ENCODE assay signal across 12 cellular contexts in the genomic region with DNA sequence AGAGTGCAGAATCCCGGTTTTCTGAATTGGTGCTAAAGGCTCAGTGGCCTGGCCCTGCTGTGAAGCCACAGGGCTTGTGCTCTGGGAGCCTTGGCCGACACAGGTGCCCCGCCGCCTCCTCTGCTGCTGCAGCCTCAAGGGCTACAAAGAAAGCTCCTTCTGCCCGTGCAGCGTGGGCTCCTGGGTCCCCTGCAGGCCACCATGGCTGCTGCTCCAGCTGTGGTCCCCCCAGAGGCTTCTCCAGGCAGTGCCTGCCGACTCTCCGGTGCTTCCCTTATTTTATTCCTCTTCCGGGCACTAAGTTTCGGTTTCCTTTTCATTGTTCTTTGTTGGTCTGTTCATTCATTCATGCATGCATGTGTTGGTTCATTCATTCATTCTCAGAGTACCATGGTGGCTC. TPM values are rescaled to one million over a fixed set of nuclear protein-coding genes. Genes with fewer than 3 reads are reported as not detected.
A peak's percentile ranks its signal among the peaks of the same experiment; 100 is the strongest.
DNase-seq lines count a peak whose midpoint lies in the region; ATAC-seq, FAIRE-seq and TF ChIP-seq lines count a peak whose summit lies in the region.
"Had no signal": no experiment of that assay in that cellular context is flagged by ENCODE, and none has a peak within 500 bp of the region (broad histone marks: within the 10 kb centered on the region; RNA-seq: fewer than 3 reads in every experiment).

No MANE protein-coding gene starts in this region.

- no peaks in the 10 kb centered on the region for H3K23me2 ChIP-seq in H1 (ENCODE audit: low read depth, low read length)

- 81% methylated on average over 10 of the region's 10 CpGs; no CpG with 5 or more reads in 1 of the 2 experiments for WGBS in H1 (ENCODE audit: extremely low coverage in 1 of 2, insufficient coverage in 1 of 2, insufficient read length in 1 of 2, insufficient replicate concordance in 2 of 2, low coverage in 1 of 2, low lambda C conversion rate in 2 of 2, missing lambda C conversion rate in 1 of 2), 2 experiments
- WGBS in transverse colon (ENCODE audit: low coverage in 1 of 2), 2 donors: 55 to 100% methylated on average over 1 to 10 of the region's 10 CpGs
- WGBS in mesendoderm (ENCODE audit: extremely low coverage, insufficient coverage, low lambda C conversion rate): no CpG with 5 or more reads among the region's 10 CpGs

- peaks cover 7 to 89% of the 10 kb centered on the region in 2 experiments; a peak in 3 of 4 replicates for H3K79me2 ChIP-seq in H1 (ENCODE audit: control insufficient read depth in 1 of 2, insufficient read depth in 2 of 2, low read length in 2 of 2)
- peaks cover 26% of the 10 kb centered on the region for H3K79me2 ChIP-seq in mesendoderm (ENCODE audit: control insufficient read depth, insufficient read depth, low read length)

- in situ Hi-C loops in transverse colon (cut with MboI; ENCODE audit: low pct_ligation_motif_present in 1 of 4, low pct_unique_long_range_greater_than_20kb in 1 of 4, low sequenced_read_pairs in 3 of 4): no loop called here

- H2BK12ac ChIP-seq in H1 (ENCODE audit: low read depth, low read length): no peak overlapping the region

- no peak overlapping the region for H2AFZ ChIP-seq in H1 (ENCODE audit: low read length)

- H3K4me3 ChIP-seq in H1 (ENCODE audit: extremely low read depth in 1 of 4, insufficient read depth in 2 of 4, low read depth in 3 of 4, low read length in 4 of 4): no peak overlapping the region
- no peak overlapping the region for H3K4me3 ChIP-seq in transverse colon
- no peak overlapping the region for H3K4me3 ChIP-seq in mesendoderm (ENCODE audit: low read length)

- FAIRE-seq in H1 (lab: Jason Lieb, UNC): no peak

- H2AK5ac ChIP-seq in H1 (ENCODE audit: low read depth, low read length) (no peak overlapping the region), mesendoderm (ENCODE audit: low read length) (no peak overlapping the region)

- no peaks in the 10 kb centered on the region for H3K9me3 ChIP-seq in H1 (ENCODE audit: insufficient read depth in 2 of 2, low read depth in 1 of 2, low read length in 1 of 2)
- H3K9me3 ChIP-seq in transverse colon: no peaks in the 10 kb centered on the region

- H4K8ac ChIP-seq in H1 (ENCODE audit: extremely low read depth, insufficient read depth, low read length) (peak overlapping the region; percentile 26; the same call in 1 of the 2 replicates), mesendoderm (ENCODE audit: low read depth, low read length) (no peak overlapping the region)

- H3K27me3 ChIP-seq in H1 (replicated peaks in 1 of 4; ENCODE audit: control insufficient read depth in 3 of 4, extremely low read depth in 1 of 4, insufficient read depth in 3 of 4, low read length in 3 of 4): no peaks in the 10 kb centered on the region
- no peaks in the 10 kb centered on the region for H3K27me3 ChIP-seq in transverse colon
- H3K27me3 ChIP-seq in mesendoderm (ENCODE audit: insufficient read depth, low read length, poor library complexity): no peaks in the 10 kb centered on the region

- no peak overlapping the region for H2BK20ac ChIP-seq in H1 (ENCODE audit: low read length)

- H3K9ac ChIP-seq in H1 (replicated peaks in 1 of 4; ENCODE audit: extremely low read depth in 1 of 4, low read depth in 3 of 4, low read length in 3 of 4) (no peak overlapping the region), mesendoderm (ENCODE audit: low read length) (no peak overlapping the region)

- H3K27me3 Mint-ChIP-seq in activated naive CD8-positive, alpha-beta T cell treated with anti-CD3 and anti-CD28 coated beads, Interleukin-2, amount 10 ng/mL, durations not matched to agents 7 days and 5 days: no peaks in the 10 kb centered on the region
- H3K27me3 Mint-ChIP-seq in activated naive CD8-positive, alpha-beta T cell treated with anti-CD3 and anti-CD28 coated beads, Interleukin-2, amount 50 U/mL, for 24 hours: no peaks in the 10 kb centered on the region
- H3K27me3 Mint-ChIP-seq in IgD-negative memory B cell: no peaks in the 10 kb centered on the region

- DNase-seq in activated naive CD8-positive, alpha-beta T cell treated with anti-CD3 and anti-CD28 coated beads, Interleukin-2, amount 10 ng/mL, durations not matched to agents 7 days and 5 days: no peak
- no peak for DNase-seq in activated naive CD8-positive, alpha-beta T cell treated with anti-CD3 and anti-CD28 coated beads, Interleukin-2, amount 50 U/mL, for 24 hours
- DNase-seq in H1 (ENCODE audit: low read depth in 1 of 2, low spot score in 2 of 2) (no peak), transverse colon (no peak), SHP77 (lab: John Stamatoyannopoulos, UW) (no peak), mesendoderm (no peak)
- DNase-seq: activated CD8-positive, alpha-beta memory T cell treated with anti-CD3 and anti-CD28 coated beads for 24 hours; effector CD4-positive, alpha-beta T cell; NCI-H1105 had no signal

- peaks cover 14 to 25% of the 10 kb centered on the region in 2 experiments for H4K20me1 ChIP-seq in H1 (replicated peaks in 1 of 2; ENCODE audit: control insufficient read depth in 1 of 2, insufficient read depth in 2 of 2, low read length in 2 of 2)

- no peak overlapping the region for H3K4me3 Mint-ChIP-seq in activated naive CD8-positive, alpha-beta T cell treated with anti-CD3 and anti-CD28 coated beads, Interleukin-2, amount 10 ng/mL, durations not matched to agents 7 days and 5 days
- no peak overlapping the region for H3K4me3 Mint-ChIP-seq in activated naive CD8-positive, alpha-beta T cell treated with anti-CD3 and anti-CD28 coated beads, Interleukin-2, amount 50 U/mL, for 24 hours
- peak overlapping the region; percentile 2 to 88 (median 32) for H3K4me3 Mint-ChIP-seq in IgD-negative memory B cell

- H3K27ac Mint-ChIP-seq in activated naive CD8-positive, alpha-beta T cell treated with anti-CD3 and anti-CD28 coated beads, Interleukin-2, amount 10 ng/mL, durations not matched to agents 7 days and 5 days: peak overlapping the region; percentile 81
- H3K27ac Mint-ChIP-seq in activated naive CD8-positive, alpha-beta T cell treated with anti-CD3 and anti-CD28 coated beads, Interleukin-2, amount 50 U/mL, for 24 hours: no peak overlapping the region
- H3K27ac Mint-ChIP-seq in IgD-negative memory B cell: peak overlapping the region in 2 of 3 donors; percentile 0 to 3

- ATAC-seq in activated naive CD8-positive, alpha-beta T cell treated with anti-CD3 and anti-CD28 coated beads, Interleukin-2, amount 10 ng/mL, durations not matched to agents 7 days and 5 days (ENCODE audit: low read depth): peak; percentile 21
- ATAC-seq in activated naive CD8-positive, alpha-beta T cell treated with anti-CD3 and anti-CD28 coated beads, Interleukin-2, amount 50 U/mL, for 24 hours: no peak
- no peak for ATAC-seq in activated CD4-positive, CD25-positive, alpha-beta regulatory T cell treated with anti-CD3 and anti-CD28 coated beads, Interleukin-2, amount 50 U/mL, for 24 hours

- H3K23ac ChIP-seq in H1 (ENCODE audit: insufficient read length) (no peak overlapping the region), mesendoderm (ENCODE audit: low read length) (no peak overlapping the region)

- TF ChIP-seq EP300 in H1 (IDR thresholded peaks at IDR 0.05; ENCODE audit: borderline replicate concordance in 1 of 2, low read depth in 2 of 2, low read length in 2 of 2) (no peak), transverse colon (IDR thresholded peaks at IDR 0.05; ENCODE audit: low read depth) (no peak)

- no peak overlapping the region for H2BK120ac ChIP-seq in H1 (replicated peaks; ENCODE audit: low read depth, low read length)
- no peak overlapping the region for H2BK120ac ChIP-seq in mesendoderm (ENCODE audit: low read depth, low read length)

- TF ChIP-seq POLR2A in H1 (IDR thresholded peaks at IDR 0.05; ENCODE audit: control extremely low read depth in 1 of 2, low read depth in 2 of 2, low read length in 2 of 2) (no peak), transverse colon (IDR thresholded peaks at IDR 0.05) (no peak)

- H3K56ac ChIP-seq in H1 (replicated peaks; ENCODE audit: insufficient read length, low read depth, low read length) (no peak overlapping the region), mesendoderm (ENCODE audit: low read length) (no peak overlapping the region)

- H2BK5ac ChIP-seq in H1 (ENCODE audit: low read depth, low read length): no peak overlapping the region
- H2BK5ac ChIP-seq in mesendoderm (ENCODE audit: low read length): no peak overlapping the region

- H3K79me1 ChIP-seq in H1 (ENCODE audit: low read depth, low read length) (peaks cover 34% of the 10 kb centered on the region), mesendoderm (ENCODE audit: low read length) (peaks cover 45% of the 10 kb centered on the region)

- H3K36me3 ChIP-seq in H1 (ENCODE audit: control insufficient read depth in 2 of 4, insufficient read depth in 4 of 4, low read length in 3 of 4): no peaks in the 10 kb centered on the region
- H3K36me3 ChIP-seq in transverse colon: no peaks in the 10 kb centered on the region
- H3K36me3 ChIP-seq in mesendoderm (ENCODE audit: control insufficient read depth, insufficient read depth, low read length): peaks cover 1% of the 10 kb centered on the region

- H3K4me1 ChIP-seq in H1 (replicated peaks in 1 of 4; ENCODE audit: control insufficient read depth in 3 of 4, insufficient read depth in 4 of 4, low read length in 3 of 4): peaks cover 0 to 23% (median 6%) of the 10 kb centered on the region in 4 experiments; a peak in 5 of 7 replicates
- peaks cover 10 to 63% (median 33%) of the 10 kb centered on the region in 4 donors for H3K4me1 ChIP-seq in transverse colon
- no peaks in the 10 kb centered on the region for H3K4me1 ChIP-seq in mesendoderm (ENCODE audit: control insufficient read depth, low read depth, low read length)

- intact Hi-C loops in transverse colon (cut with DNase I; ENCODE audit: low total_unique reads): no loop called here

- POLR2A ChIA-PET in activated naive CD8-positive, alpha-beta T cell treated with anti-CD3 and anti-CD28 coated beads, Interleukin-2, amount 10 ng/mL, durations not matched to agents 7 days and 5 days (lab: Charles Lee): no interaction called here
- POLR2A ChIA-PET in H1 (lab: Charles Lee; ENCODE audit: partially characterized antibody): interaction anchor here (0.9 to 1.2 kb wide), 3 partner anchors 15 to 81 kb away, joined by 3 to 5 read pairs (median 3); no protein-coding TSS in a partner anchor

- TF ChIP-seq CTCF in H1 (IDR thresholded peaks at IDR 0.05; ENCODE audit: control extremely low read depth in 1 of 3, insufficient read depth in 1 of 3, low read depth in 1 of 3, low read length in 3 of 3): no peak
- peak in 4 of 5 experiments; percentile 16 to 62 (median 34) for TF ChIP-seq CTCF in transverse colon (IDR thresholded peaks at IDR 0.05)

- peaks cover 30% of the 10 kb centered on the region for H3K4me1 Mint-ChIP-seq in activated naive CD8-positive, alpha-beta T cell treated with anti-CD3 and anti-CD28 coated beads, Interleukin-2, amount 10 ng/mL, durations not matched to agents 7 days and 5 days
- H3K4me1 Mint-ChIP-seq in activated naive CD8-positive, alpha-beta T cell treated with anti-CD3 and anti-CD28 coated beads, Interleukin-2, amount 50 U/mL, for 24 hours: peaks cover 35% of the 10 kb centered on the region
- peaks cover 27 to 48% (median 35%) of the 10 kb centered on the region in 3 donors for H3K4me1 Mint-ChIP-seq in IgD-negative memory B cell

- no peak overlapping the region for H4K5ac ChIP-seq in H1 (ENCODE audit: insufficient read length, low read depth, low read length)
- H4K5ac ChIP-seq in mesendoderm (ENCODE audit: low read length): no peak overlapping the region

- H3K18ac ChIP-seq in H1 (ENCODE audit: extremely low read depth, low read length): no peak overlapping the region
- no peak overlapping the region for H3K18ac ChIP-seq in mesendoderm (ENCODE audit: low read length)

- no peak overlapping the region for H4K91ac ChIP-seq in H1 (replicated peaks; ENCODE audit: insufficient read length, low read length)

- H3K4ac ChIP-seq in H1 (replicated peaks; ENCODE audit: insufficient read length, low read depth, low read length) (no peak overlapping the region), mesendoderm (ENCODE audit: low read depth, low read length) (no peak overlapping the region)

- no peaks in the 10 kb centered on the region for H3K9me3 Mint-ChIP-seq in activated naive CD8-positive, alpha-beta T cell treated with anti-CD3 and anti-CD28 coated beads, Interleukin-2, amount 10 ng/mL, durations not matched to agents 7 days and 5 days
- no peaks in the 10 kb centered on the region for H3K9me3 Mint-ChIP-seq in activated naive CD8-positive, alpha-beta T cell treated with anti-CD3 and anti-CD28 coated beads, Interleukin-2, amount 50 U/mL, for 24 hours
- H3K9me3 Mint-ChIP-seq in IgD-negative memory B cell: no peaks in the 10 kb centered on the region

- CTCF ChIA-PET in H1 (lab: Charles Lee; ENCODE audit: partially characterized antibody): interaction anchor here (0.6 to 5.2 kb wide), 8 partner anchors 13 to 218 kb away, joined by 3 to 18 read pairs (median 4); no protein-coding TSS in a partner anchor

- H3K14ac ChIP-seq in H1 (ENCODE audit: insufficient read length): no peak overlapping the region

- no peak for TF ChIP-seq RAD21 in H1 (IDR thresholded peaks at IDR 0.05 in 1 of 2, conservative IDR thresholded peaks at IDR 0.05 in 1 of 2; ENCODE audit: low read depth in 2 of 2, low read length in 2 of 2)

- H2BK15ac ChIP-seq in H1 (ENCODE audit: low read length) (no peak overlapping the region), mesendoderm (replicated peaks; ENCODE audit: low read depth) (no peak overlapping the region)

- H3K27ac ChIP-seq in H1 (ENCODE audit: low read depth, low read length) (no peak overlapping the region), transverse colon (peak overlapping the region in 3 of 4 donors; percentile 11 to 51 (median 36)), mesendoderm (ENCODE audit: low read depth, low read length) (no peak overlapping the region)
- H3K27ac ChIP-seq: C4-2B had no signal

- H3K36me3 Mint-ChIP-seq in activated naive CD8-positive, alpha-beta T cell treated with anti-CD3 and anti-CD28 coated beads, Interleukin-2, amount 10 ng/mL, durations not matched to agents 7 days and 5 days: peaks cover 7% of the 10 kb centered on the region
- no peaks in the 10 kb centered on the region for H3K36me3 Mint-ChIP-seq in activated naive CD8-positive, alpha-beta T cell treated with anti-CD3 and anti-CD28 coated beads, Interleukin-2, amount 50 U/mL, for 24 hours (ENCODE audit: low read depth)
- peaks cover 2% of the 10 kb centered on the region for H3K36me3 Mint-ChIP-seq in IgD-negative memory B cell

- H3K4me2 ChIP-seq in H1 (ENCODE audit: insufficient read depth in 1 of 2, low read depth in 2 of 2, low read length in 2 of 2) (no peak overlapping the region), mesendoderm (ENCODE audit: low read length) (no peak overlapping the region)

RNA-seq across cellular contexts. Expression of a gene that starts 53.1 kb away (rescaled TPM):
- total RNA-seq in activated naive CD8-positive, alpha-beta T cell treated with anti-CD3 and anti-CD28 coated beads, Interleukin-2, amount 10 ng/mL, durations not matched to agents 7 days and 5 days: 10 to 100 TPM; 65.4 to 76.7 TPM
- 1.4 TPM for polyA plus RNA-seq in IgD-negative memory B cell
- 53.2 and 62.0 TPM in 2 replicates for total RNA-seq in H1 (2021; fragmentation: NEBNext Ultra II Directional; extraction: Animal tissue kit (Norgen Biotek cat#: 25700))
- polyA plus RNA-seq in H1 (2011; rRNA removed): 7.9 and 21.2 TPM in 2 replicates
- 7.9 TPM for polyA plus RNA-seq in H1 (2011; cell fraction: cytosol; rRNA removed)
- 27.3 TPM for polyA plus RNA-seq in H1 (2011; cell fraction: nucleus; rRNA removed)
- polyA plus RNA-seq in H1 (2012, experiment 1 of 2): 44.6 to 50.3 TPM (median 45.5 TPM) in 4 replicates
- polyA plus RNA-seq in H1 (2012, experiment 2 of 2): 28.6 TPM
- polyA plus RNA-seq in H1 (2013, experiment 1 of 2): 36.4 TPM
- polyA plus RNA-seq in H1 (2013, experiment 2 of 2): 34.4 TPM
- 20.8 and 26.6 TPM in 2 replicates for polyA minus RNA-seq in H1 (2011; rRNA and poly(A)+ RNA removed)
- 35.2 TPM for polyA minus RNA-seq in H1 (2011; cell fraction: cytosol; rRNA and poly(A)+ RNA removed)
- polyA minus RNA-seq in H1 (2011; cell fraction: nucleus; rRNA and poly(A)+ RNA removed): 37.7 TPM
- total RNA-seq in transverse colon: 10 to 100 TPM; 40.0 to 69.6 (median 47.0) TPM
- polyA plus RNA-seq in mesendoderm (2013, experiment 1 of 2): 36.2 TPM
- 36.4 TPM for polyA plus RNA-seq in mesendoderm (2013, experiment 2 of 2)

Comparison
In these comparisons a context has a peak if more than half of its experiments do, and no peak if none do; other contexts are left out.
1. H3K4me3 Mint-ChIP-seq: peak in IgD-negative memory B cell (4 of 4); none in activated naive CD8-positive, alpha-beta T cell treated with anti-CD3 and anti-CD28 coated beads, Interleukin-2, amount 10 ng/mL, durations not matched to agents 7 days and 5 days (single experiment) and activated naive CD8-positive, alpha-beta T cell treated with anti-CD3 and anti-CD28 coated beads, Interleukin-2, amount 50 U/mL, for 24 hours (single experiment).
2. H3K27ac ChIP-seq: peak in transverse colon (3 of 4); none in H1 (single experiment) and mesendoderm (single experiment).
3. CTCF ChIP-seq: peak in transverse colon (4 of 5); none in H1 (0 of 3).